1 cellular context compared by ENCODE assay signal in the genomic region with DNA sequence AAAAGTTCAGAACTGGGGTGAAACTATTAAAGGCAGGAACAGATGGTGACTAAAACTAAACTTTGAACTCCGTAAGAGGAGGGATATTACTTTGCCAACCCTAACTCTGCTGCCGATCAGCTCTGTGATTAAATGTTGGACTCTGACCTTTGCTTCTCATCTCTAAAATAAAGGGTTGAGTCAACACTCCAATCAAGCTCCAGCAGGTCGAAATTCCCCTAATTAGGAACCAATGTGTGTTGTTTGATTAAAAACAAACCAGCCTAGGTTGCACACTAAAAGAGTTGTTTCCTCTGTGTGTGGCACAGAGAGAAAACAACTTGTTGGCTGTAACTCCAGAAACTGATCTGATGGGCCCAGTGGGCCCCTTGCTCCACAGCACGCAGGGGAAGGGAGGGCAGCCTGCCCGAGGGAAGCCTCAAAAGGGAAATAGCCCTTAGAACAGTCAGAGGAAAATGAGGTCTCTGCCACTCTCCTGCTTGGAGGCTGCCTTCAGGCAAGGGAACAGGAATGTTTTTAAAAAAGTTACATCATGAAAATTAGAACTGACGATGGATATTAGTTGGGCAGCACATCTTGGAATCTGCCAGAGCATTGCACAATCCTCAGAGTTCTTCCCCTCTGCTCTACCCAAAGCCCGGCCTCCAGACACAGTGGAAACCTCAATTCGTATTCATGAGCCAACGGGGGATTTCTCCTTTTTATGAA.
TF ChIP-seq lines count a peak whose summit lies in the region.

No MANE protein-coding gene starts in this region.

TF ChIP-seq in GM23338, 12 proteins besides CTCF, POLR2A, EP300 and RAD21 (continued from another document):
- TF ChIP-seq, protein P1, sequence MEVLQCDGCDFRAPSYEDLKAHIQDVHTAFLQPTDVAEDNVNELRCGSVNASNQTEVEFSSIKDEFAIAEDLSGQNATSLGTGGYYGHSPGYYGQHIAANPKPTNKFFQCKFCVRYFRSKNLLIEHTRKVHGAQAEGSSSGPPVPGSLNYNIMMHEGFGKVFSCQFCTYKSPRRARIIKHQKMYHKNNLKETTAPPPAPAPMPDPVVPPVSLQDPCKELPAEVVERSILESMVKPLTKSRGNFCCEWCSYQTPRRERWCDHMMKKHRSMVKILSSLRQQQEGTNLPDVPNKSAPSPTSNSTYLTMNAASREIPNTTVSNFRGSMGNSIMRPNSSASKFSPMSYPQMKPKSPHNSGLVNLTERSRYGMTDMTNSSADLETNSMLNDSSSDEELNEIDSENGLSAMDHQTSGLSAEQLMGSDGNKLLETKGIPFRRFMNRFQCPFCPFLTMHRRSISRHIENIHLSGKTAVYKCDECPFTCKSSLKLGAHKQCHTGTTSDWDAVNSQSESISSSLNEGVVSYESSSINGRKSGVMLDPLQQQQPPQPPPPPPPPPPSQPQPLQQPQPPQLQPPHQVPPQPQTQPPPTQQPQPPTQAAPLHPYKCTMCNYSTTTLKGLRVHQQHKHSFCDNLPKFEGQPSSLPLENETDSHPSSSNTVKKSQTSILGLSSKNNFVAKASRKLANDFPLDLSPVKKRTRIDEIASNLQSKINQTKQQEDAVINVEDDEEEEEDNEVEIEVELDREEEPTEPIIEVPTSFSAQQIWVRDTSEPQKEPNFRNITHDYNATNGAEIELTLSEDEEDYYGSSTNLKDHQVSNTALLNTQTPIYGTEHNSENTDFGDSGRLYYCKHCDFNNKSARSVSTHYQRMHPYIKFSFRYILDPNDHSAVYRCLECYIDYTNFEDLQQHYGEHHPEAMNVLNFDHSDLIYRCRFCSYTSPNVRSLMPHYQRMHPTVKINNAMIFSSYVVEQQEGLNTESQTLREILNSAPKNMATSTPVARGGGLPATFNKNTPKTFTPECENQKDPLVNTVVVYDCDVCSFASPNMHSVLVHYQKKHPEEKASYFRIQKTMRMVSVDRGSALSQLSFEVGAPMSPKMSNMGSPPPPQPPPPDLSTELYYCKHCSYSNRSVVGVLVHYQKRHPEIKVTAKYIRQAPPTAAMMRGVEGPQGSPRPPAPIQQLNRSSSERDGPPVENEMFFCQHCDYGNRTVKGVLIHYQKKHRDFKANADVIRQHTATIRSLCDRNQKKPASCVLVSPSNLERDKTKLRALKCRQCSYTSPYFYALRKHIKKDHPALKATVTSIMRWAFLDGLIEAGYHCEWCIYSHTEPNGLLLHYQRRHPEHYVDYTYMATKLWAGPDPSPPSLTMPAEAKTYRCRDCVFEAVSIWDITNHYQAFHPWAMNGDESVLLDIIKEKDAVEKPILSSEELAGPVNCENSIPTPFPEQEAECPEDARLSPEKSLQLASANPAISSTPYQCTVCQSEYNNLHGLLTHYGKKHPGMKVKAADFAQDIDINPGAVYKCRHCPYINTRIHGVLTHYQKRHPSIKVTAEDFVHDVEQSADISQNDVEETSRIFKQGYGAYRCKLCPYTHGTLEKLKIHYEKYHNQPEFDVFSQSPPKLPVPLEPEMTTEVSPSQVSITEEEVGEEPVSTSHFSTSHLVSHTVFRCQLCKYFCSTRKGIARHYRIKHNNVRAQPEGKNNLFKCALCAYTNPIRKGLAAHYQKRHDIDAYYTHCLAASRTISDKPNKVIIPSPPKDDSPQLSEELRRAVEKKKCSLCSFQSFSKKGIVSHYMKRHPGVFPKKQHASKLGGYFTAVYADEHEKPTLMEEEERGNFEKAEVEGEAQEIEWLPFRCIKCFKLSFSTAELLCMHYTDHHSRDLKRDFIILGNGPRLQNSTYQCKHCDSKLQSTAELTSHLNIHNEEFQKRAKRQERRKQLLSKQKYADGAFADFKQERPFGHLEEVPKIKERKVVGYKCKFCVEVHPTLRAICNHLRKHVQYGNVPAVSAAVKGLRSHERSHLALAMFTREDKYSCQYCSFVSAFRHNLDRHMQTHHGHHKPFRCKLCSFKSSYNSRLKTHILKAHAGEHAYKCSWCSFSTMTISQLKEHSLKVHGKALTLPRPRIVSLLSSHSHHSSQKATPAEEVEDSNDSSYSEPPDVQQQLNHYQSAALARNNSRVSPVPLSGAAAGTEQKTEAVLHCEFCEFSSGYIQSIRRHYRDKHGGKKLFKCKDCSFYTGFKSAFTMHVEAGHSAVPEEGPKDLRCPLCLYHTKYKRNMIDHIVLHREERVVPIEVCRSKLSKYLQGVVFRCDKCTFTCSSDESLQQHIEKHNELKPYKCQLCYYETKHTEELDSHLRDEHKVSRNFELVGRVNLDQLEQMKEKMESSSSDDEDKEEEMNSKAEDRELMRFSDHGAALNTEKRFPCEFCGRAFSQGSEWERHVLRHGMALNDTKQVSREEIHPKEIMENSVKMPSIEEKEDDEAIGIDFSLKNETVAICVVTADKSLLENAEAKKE (CRISPR knock-in tag; IDR thresholded peaks at IDR 0.05), result no peak
- TF ChIP-seq POLR2AphosphoS5 (IDR thresholded peaks at IDR 0.05; ENCODE audit: low read depth) (no peak), EZH2 (IDR thresholded peaks at IDR 0.05; ENCODE audit: low read depth, unreplicated experiment) (no peak), ZNF331 (CRISPR knock-in tag; IDR thresholded peaks at IDR 0.05; ENCODE audit: low read depth) (no peak), EZH2phosphoT487 (IDR thresholded peaks at IDR 0.05; ENCODE audit: unreplicated experiment) (no peak), JUNB (IDR thresholded peaks at IDR 0.05; ENCODE audit: unreplicated experiment) (no peak), CREB1 (CRISPR knock-in tag; IDR thresholded peaks at IDR 0.05; ENCODE audit: low read depth) (no peak)
- TF ChIP-seq, protein P2, sequence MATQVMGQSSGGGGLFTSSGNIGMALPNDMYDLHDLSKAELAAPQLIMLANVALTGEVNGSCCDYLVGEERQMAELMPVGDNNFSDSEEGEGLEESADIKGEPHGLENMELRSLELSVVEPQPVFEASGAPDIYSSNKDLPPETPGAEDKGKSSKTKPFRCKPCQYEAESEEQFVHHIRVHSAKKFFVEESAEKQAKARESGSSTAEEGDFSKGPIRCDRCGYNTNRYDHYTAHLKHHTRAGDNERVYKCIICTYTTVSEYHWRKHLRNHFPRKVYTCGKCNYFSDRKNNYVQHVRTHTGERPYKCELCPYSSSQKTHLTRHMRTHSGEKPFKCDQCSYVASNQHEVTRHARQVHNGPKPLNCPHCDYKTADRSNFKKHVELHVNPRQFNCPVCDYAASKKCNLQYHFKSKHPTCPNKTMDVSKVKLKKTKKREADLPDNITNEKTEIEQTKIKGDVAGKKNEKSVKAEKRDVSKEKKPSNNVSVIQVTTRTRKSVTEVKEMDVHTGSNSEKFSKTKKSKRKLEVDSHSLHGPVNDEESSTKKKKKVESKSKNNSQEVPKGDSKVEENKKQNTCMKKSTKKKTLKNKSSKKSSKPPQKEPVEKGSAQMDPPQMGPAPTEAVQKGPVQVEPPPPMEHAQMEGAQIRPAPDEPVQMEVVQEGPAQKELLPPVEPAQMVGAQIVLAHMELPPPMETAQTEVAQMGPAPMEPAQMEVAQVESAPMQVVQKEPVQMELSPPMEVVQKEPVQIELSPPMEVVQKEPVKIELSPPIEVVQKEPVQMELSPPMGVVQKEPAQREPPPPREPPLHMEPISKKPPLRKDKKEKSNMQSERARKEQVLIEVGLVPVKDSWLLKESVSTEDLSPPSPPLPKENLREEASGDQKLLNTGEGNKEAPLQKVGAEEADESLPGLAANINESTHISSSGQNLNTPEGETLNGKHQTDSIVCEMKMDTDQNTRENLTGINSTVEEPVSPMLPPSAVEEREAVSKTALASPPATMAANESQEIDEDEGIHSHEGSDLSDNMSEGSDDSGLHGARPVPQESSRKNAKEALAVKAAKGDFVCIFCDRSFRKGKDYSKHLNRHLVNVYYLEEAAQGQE (IDR thresholded peaks at IDR 0.05; ENCODE audit: unreplicated experiment), result no peak
- TF ChIP-seq, protein P3, sequence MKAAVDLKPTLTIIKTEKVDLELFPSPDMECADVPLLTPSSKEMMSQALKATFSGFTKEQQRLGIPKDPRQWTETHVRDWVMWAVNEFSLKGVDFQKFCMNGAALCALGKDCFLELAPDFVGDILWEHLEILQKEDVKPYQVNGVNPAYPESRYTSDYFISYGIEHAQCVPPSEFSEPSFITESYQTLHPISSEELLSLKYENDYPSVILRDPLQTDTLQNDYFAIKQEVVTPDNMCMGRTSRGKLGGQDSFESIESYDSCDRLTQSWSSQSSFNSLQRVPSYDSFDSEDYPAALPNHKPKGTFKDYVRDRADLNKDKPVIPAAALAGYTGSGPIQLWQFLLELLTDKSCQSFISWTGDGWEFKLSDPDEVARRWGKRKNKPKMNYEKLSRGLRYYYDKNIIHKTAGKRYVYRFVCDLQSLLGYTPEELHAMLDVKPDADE (IDR thresholded peaks at IDR 0.05), result no peak
